In genomic region chr3:54342676-54343075, GRCh38 we compare ENCODE assay signal across 22 cellular contexts.
DNase-seq lines count a peak whose midpoint lies in the region; ATAC-seq and TF ChIP-seq lines count a peak whose summit lies in the region.
"Had no signal": no experiment of that assay in that cellular context is flagged by ENCODE, and none has a peak within 500 bp of the region (broad histone marks: within the 10 kb centered on the region; RNA-seq: fewer than 3 reads in every experiment).

No MANE protein-coding gene starts in this region.

- H3K9me3 Mint-ChIP-seq in endodermal cell, result no peaks in the 10 kb centered on the region
- H3K9me3 Mint-ChIP-seq: T-helper 1 cell treated with Interleukin-12 subunit alpha and Interleukin-12 subunit beta and Interleukin-4 antibody, amounts not matched to agents 30 μg/mL and 1 μg/mL, for 36 hours had no signal

- no peaks in the 10 kb centered on the region for H3K9me3 ChIP-seq in right atrium auricular region
- H3K9me3 ChIP-seq in endodermal cell (ENCODE audit: control insufficient read depth, low read length), result no peaks in the 10 kb centered on the region
- H3K9me3 ChIP-seq in testis, result no peaks in the 10 kb centered on the region
- H3K9me3 ChIP-seq: neutrophil had no signal

- intact Hi-C loops in left cardiac atrium (cut with DNase I), result no loop called here
- intact Hi-C loops in testis (cut with DNase I; ENCODE audit: low total_unique reads), result no loop called here

- no peak for TF ChIP-seq POLR2A in testis (IDR thresholded peaks at IDR 0.05)

- no peaks in the 10 kb centered on the region for H3K36me3 Mint-ChIP-seq in endodermal cell (ENCODE audit: low read depth)
- H3K36me3 Mint-ChIP-seq: CD4-positive, alpha-beta memory T cell had no signal

- H3K27ac ChIP-seq in right atrium auricular region, result no peak overlapping the region
- no peak overlapping the region for H3K27ac ChIP-seq in endodermal cell (ENCODE audit: low read depth, low read length)
- H3K27ac ChIP-seq in testis, result no peak overlapping the region
- H3K27ac ChIP-seq: 22Rv1, neutrophil, SK-N-MC, skin epidermis had no signal

- no peak for TF ChIP-seq CTCF in right atrium auricular region (IDR thresholded peaks at IDR 0.05)
- no peak for TF ChIP-seq CTCF in endodermal cell (conservative IDR thresholded peaks at IDR 0.05)
- no peak for TF ChIP-seq CTCF in testis (IDR thresholded peaks at IDR 0.05)

- H3K36me3 ChIP-seq in right atrium auricular region (no peaks in the 10 kb centered on the region), endodermal cell (ENCODE audit: control insufficient read depth, insufficient read depth, low read length) (no peaks in the 10 kb centered on the region), testis (ENCODE audit: low read depth, missing control alignments) (no peaks in the 10 kb centered on the region)
- H3K36me3 ChIP-seq: neutrophil had no signal

- H3K27me3 Mint-ChIP-seq in endodermal cell (ENCODE audit: insufficient read depth), result peaks cover 6% of the 10 kb centered on the region

- 91 to 94% methylated on average over 7 to 9 of the region's 9 CpGs for WGBS in endodermal cell (ENCODE audit: insufficient coverage in 1 of 2, insufficient read length in 1 of 2), 2 experiments
- 38 to 59% methylated on average over 9 of the region's 9 CpGs for WGBS in testis, 2 donors

- peak; percentile 55 to 65 for ATAC-seq in left cardiac atrium
- ATAC-seq: activated CD4-positive, alpha-beta T cell treated with anti-CD3 and anti-CD28 coated beads for 36 hours had no signal

- H3K27me3 ChIP-seq in right atrium auricular region (no peaks in the 10 kb centered on the region), endodermal cell (ENCODE audit: control insufficient read depth, insufficient read depth, low read length, poor library complexity, severe bottlenecking) (no peaks in the 10 kb centered on the region), testis (no peaks in the 10 kb centered on the region)

- H3K27ac Mint-ChIP-seq in endodermal cell, result no peak overlapping the region
- H3K27ac Mint-ChIP-seq: activated CD4-positive, alpha-beta T cell treated with anti-CD3 and anti-CD28 coated beads for 36 hours; CD4-positive, alpha-beta memory T cell; T-helper 1 cell treated with Interleukin-12 subunit alpha and Interleukin-12 subunit beta and Interleukin-4 antibody, amounts not matched to agents 30 μg/mL and 1 μg/mL, for 36 hours had no signal

- H3K4me3 ChIP-seq in right atrium auricular region (no peak overlapping the region), endodermal cell (ENCODE audit: low read length) (no peak overlapping the region), testis (no peak overlapping the region)
- H3K4me3 ChIP-seq: SK-N-MC, skin epidermis had no signal

- no peaks in the 10 kb centered on the region for H3K4me1 ChIP-seq in right atrium auricular region
- H3K4me1 ChIP-seq in endodermal cell (ENCODE audit: control insufficient read depth, insufficient read depth, low read length), result no peaks in the 10 kb centered on the region
- H3K4me1 ChIP-seq in testis, result peaks cover 5% of the 10 kb centered on the region

- no peak overlapping the region for H3K4me3 Mint-ChIP-seq in endodermal cell
- H3K4me3 Mint-ChIP-seq: activated CD4-positive, alpha-beta T cell treated with anti-CD3 and anti-CD28 coated beads for 36 hours; CD4-positive, alpha-beta memory T cell; T-helper 1 cell treated with Interleukin-12 subunit alpha and Interleukin-12 subunit beta and Interleukin-4 antibody, amounts not matched to agents 30 μg/mL and 1 μg/mL, for 36 hours had no signal

- H3K4me1 Mint-ChIP-seq in endodermal cell, result peaks cover 32% of the 10 kb centered on the region
- H3K4me1 Mint-ChIP-seq: activated CD4-positive, alpha-beta T cell treated with anti-CD3 and anti-CD28 coated beads for 36 hours had no signal

- DNase-seq in NCI-H1105 treated with DMSO at 0.1 percent for 48 hours (lab: John Stamatoyannopoulos, UW) (peak; percentile 49), NCI-H1105 (lab: John Stamatoyannopoulos, UW) (no peak), left cardiac atrium (no peak), right atrium auricular region (ENCODE audit: low spot score) (no peak), endodermal cell (peak; percentile 31), testis (peak; percentile 54), glomerular visceral epithelial cell (ENCODE audit: extremely low spot score) (no peak), HuH-7.5 (ENCODE audit: low spot score) (no peak)
- DNase-seq: activated CD4-positive, alpha-beta T cell treated with anti-CD3 and anti-CD28 coated beads for 36 hours; activated gamma-delta T cell; CD4-positive, alpha-beta memory T cell; cerebellar nuclear complex; GF-D8; glutamatergic neuron; kidney glomerular epithelial cell; NCI-H1048; stimulated activated CD4-positive, alpha-beta T cell treated with anti-CD3 and anti-CD28 coated beads, Interleukin-1b, Interleukin-23, amount 100 ng/mL, for 48 hours had no signal

- no peak overlapping the region for H3K9ac ChIP-seq in endodermal cell (ENCODE audit: extremely low read depth, low read length, poor library complexity, severe bottlenecking)

Comparison
In these comparisons a context has a peak if more than half of its experiments do, and no peak if none do; other contexts are left out.
1. DNase-seq: peak in NCI-H1105 treated with DMSO at 0.1 percent for 48 hours (single experiment), endodermal cell (single experiment) and testis (single experiment); none in NCI-H1105 (single experiment), left cardiac atrium (single experiment), right atrium auricular region (single experiment), glomerular visceral epithelial cell (single experiment) and HuH-7.5 (single experiment).